In genomic region chr6:85464722-85465150, GRCh38 we compare ENCODE assay signal across 7 cellular contexts. TPM values are rescaled to one million over a fixed set of nuclear protein-coding genes. Genes with fewer than 3 reads are reported as not detected.
DNase-seq lines count a peak whose midpoint lies in the region; ATAC-seq, FAIRE-seq and TF ChIP-seq lines count a peak whose summit lies in the region.

No MANE protein-coding gene starts in this region.

- H3K9ac ChIP-seq in endothelial cell of umbilical vein (replicated peaks; ENCODE audit: extremely low read depth, insufficient read depth, low read length), result peak overlapping the region; percentile 96

- peaks cover 16% of the 10 kb centered on the region for H3K79me2 ChIP-seq in endothelial cell of umbilical vein (ENCODE audit: control insufficient read depth, insufficient read depth, low read length)

- H3K9me1 ChIP-seq in endothelial cell of umbilical vein (replicated peaks; ENCODE audit: control insufficient read depth, extremely low read depth, insufficient read depth, low read length), result no peaks in the 10 kb centered on the region

- peak overlapping the region; percentile 79 for H3K4me2 ChIP-seq in endothelial cell of umbilical vein (ENCODE audit: insufficient read depth, low read length)

- peaks cover 27 to 59% of the 10 kb centered on the region in 2 donors for H3K4me1 Mint-ChIP-seq in stimulated activated naive B cell treated with anti-CD40 and anti-IgM and Interleukin-4, amounts not matched to agents 10 μg/mL and 1 μg/mL and 100 μg/mL, for 72 hours

- H3K36me3 Mint-ChIP-seq in stimulated activated naive B cell treated with anti-CD40 and anti-IgM and Interleukin-4, amounts not matched to agents 10 μg/mL and 1 μg/mL and 100 μg/mL, for 72 hours, result peaks cover 0 to 2% of the 10 kb centered on the region in 2 donors

- H4K20me1 ChIP-seq in endothelial cell of umbilical vein (replicated peaks; ENCODE audit: control insufficient read depth, extremely low read depth, insufficient read depth, low read length), result no peaks in the 10 kb centered on the region

- H3K4me3 Mint-ChIP-seq in stimulated activated naive B cell treated with anti-CD40 and anti-IgM and Interleukin-4, amounts not matched to agents 10 μg/mL and 1 μg/mL and 100 μg/mL, for 72 hours, result no peak overlapping the region

- no peak for TF ChIP-seq POLR2A in endothelial cell of umbilical vein (IDR thresholded peaks at IDR 0.05; ENCODE audit: low read depth, low read length)

- H3K27me3 ChIP-seq in endothelial cell of umbilical vein (ENCODE audit: control insufficient read depth in 2 of 2, insufficient read depth in 2 of 2, low read length in 2 of 2), result no peaks in the 10 kb centered on the region

- no peaks in the 10 kb centered on the region for H3K27me3 Mint-ChIP-seq in stimulated activated naive B cell treated with anti-CD40 and anti-IgM and Interleukin-4, amounts not matched to agents 10 μg/mL and 1 μg/mL and 100 μg/mL, for 72 hours

- DNase-seq in HFF-Myc (ENCODE audit: extremely low read depth, low read depth), result peak; percentile 85
- DNase-seq in SW 1271 (lab: John Stamatoyannopoulos, UW), result peak; percentile 96 to 98
- DNase-seq in endothelial cell of umbilical vein (ENCODE audit: low read depth, low spot score), result peak; percentile 90
- no peak for DNase-seq in stimulated activated naive B cell treated with anti-CD40 and anti-IgM and Interleukin-4, amounts not matched to agents 10 μg/mL and 1 μg/mL and 100 μg/mL, for 72 hours
- no peak for DNase-seq in inferior parietal cortex (ENCODE audit: extremely low spot score)

- no peaks in the 10 kb centered on the region for H3K9me3 ChIP-seq in endothelial cell of umbilical vein (replicated peaks; ENCODE audit: control insufficient read depth, insufficient read depth, low read length)

- no peaks in the 10 kb centered on the region for H3K9me3 Mint-ChIP-seq in stimulated activated naive B cell treated with anti-CD40 and anti-IgM and Interleukin-4, amounts not matched to agents 10 μg/mL and 1 μg/mL and 100 μg/mL, for 72 hours

- dilution Hi-C loops in endothelial cell of umbilical vein (cut with MboI; ENCODE audit: extremely low pct_ligation_motif_present, low sequenced_read_pairs), result loop anchor here (25.0 kb wide), 1 partner anchor 102 kb away; no protein-coding TSS in a partner anchor

- H2AFZ ChIP-seq in endothelial cell of umbilical vein (ENCODE audit: low read depth, low read length), result no peak overlapping the region

- FAIRE-seq in endothelial cell of umbilical vein (lab: Jason Lieb, UNC), result peak; percentile 83

- no peak overlapping the region for H3K27ac Mint-ChIP-seq in stimulated activated naive B cell treated with anti-CD40 and anti-IgM and Interleukin-4, amounts not matched to agents 10 μg/mL and 1 μg/mL and 100 μg/mL, for 72 hours

- POLR2A ChIA-PET in endothelial cell of umbilical vein (lab: Charles Lee), result interaction anchor here (1.0 to 3.0 kb wide), 7 partner anchors 9 to 214 kb away, joined by 3 to 34 read pairs (median 7); partner anchors contain the start of gene NT5E

- CTCF ChIA-PET in endothelial cell of umbilical vein (lab: Charles Lee), result interaction anchor here (0.5 to 22.7 kb wide), 6 partner anchors 14 to 110 kb away, joined by 3 to 541 read pairs (median 18); partner anchors contain the start of gene NT5E

- ATAC-seq in stimulated activated naive B cell treated with anti-CD40 and anti-IgM and Interleukin-4, amounts not matched to agents 10 μg/mL and 1 μg/mL and 100 μg/mL, for 72 hours (replicated peaks), result peak; percentile 26 to 45
- ATAC-seq in HG02938 (IDR thresholded peaks at IDR 0.05; ENCODE audit: unreplicated experiment), result no peak
- ATAC-seq in GM21381 (IDR thresholded peaks at IDR 0.05; ENCODE audit: unreplicated experiment), result no peak

- peaks cover 67% of the 10 kb centered on the region for H3K4me1 ChIP-seq in endothelial cell of umbilical vein (ENCODE audit: control insufficient read depth, extremely low read depth, insufficient read depth, low read length)

- peaks cover 0 to 5% of the 10 kb centered on the region in 2 experiments for H3K36me3 ChIP-seq in endothelial cell of umbilical vein (ENCODE audit: control insufficient read depth in 2 of 2, extremely low read depth in 1 of 2, insufficient read depth in 2 of 2, low read length in 2 of 2)

- H3K4me3 ChIP-seq in HFF-Myc (replicated peaks; ENCODE audit: low read depth, low read length) (no peak overlapping the region; the same call in 1 of the 2 replicates), endothelial cell of umbilical vein (replicated peaks in 1 of 3; ENCODE audit: insufficient read depth in 1 of 3, low read depth in 1 of 3, low read length in 3 of 3) (peak overlapping the region in 1 of 3 experiments; percentile 41)

- intact Hi-C loops in endothelial cell of umbilical vein (cut with micrococcal nuclease), result loop anchor here (1.0 to 10.0 kb wide), 10 partner anchors 14 to 820 kb away; partner anchors contain the start of genes NT5E, SNX14 and TBX18

- no TSS peak for BruUV-seq in endothelial cell of umbilical vein (replicated peaks; lab: Mats Ljungman, UMichigan)

- TF ChIP-seq CTCF in HFF-Myc (IDR thresholded peaks at IDR 0.05; ENCODE audit: low read depth, low read length, missing control alignments), result no peak
- TF ChIP-seq CTCF in endothelial cell of umbilical vein (IDR thresholded peaks at IDR 0.05; ENCODE audit: extremely low read depth in 1 of 2, insufficient read depth in 1 of 2, low read depth in 1 of 2, low read length in 2 of 2), result no peak

- H3K27ac ChIP-seq in endothelial cell of umbilical vein (ENCODE audit: insufficient read depth, low read depth, low read length), result peak overlapping the region; percentile 100

TF ChIP-seq in endothelial cell of umbilical vein, 7 proteins besides CTCF, POLR2A, EP300 and RAD21:
- TF ChIP-seq JUN (IDR thresholded peaks at IDR 0.05; ENCODE audit: borderline replicate concordance, insufficient read depth, insufficient read length, low read depth) (peak; percentile 96), EZH2 (IDR thresholded peaks at IDR 0.05; ENCODE audit: borderline replicate concordance, low read depth, low read length, severe bottlenecking) (no peak), GATA2 (IDR thresholded peaks at IDR 0.05; ENCODE audit: insufficient read depth, insufficient read length, low read depth, low read length) (no peak), POLR2AphosphoS5 (IDR thresholded peaks at IDR 0.05; ENCODE audit: insufficient read depth, low read depth, low read length) (peak; percentile 82), FOS (IDR thresholded peaks at IDR 0.05; ENCODE audit: borderline replicate concordance, insufficient read depth, low read length) (peak; percentile 98), MYC (IDR thresholded peaks at IDR 0.05; ENCODE audit: low read depth, low read length) (peak; percentile 10)

RNA-seq across cellular contexts. Expression of gene NT5E, which starts 14.9 kb away (rescaled TPM):
- total RNA-seq in endothelial cell of umbilical vein, result 48.2 and 115 TPM in 2 replicates
- 59.3 and 110 TPM in 2 replicates for polyA plus RNA-seq in endothelial cell of umbilical vein
- 59.9 and 64.0 TPM in 2 replicates for polyA plus RNA-seq in endothelial cell of umbilical vein (2011; cell fraction: cytosol; rRNA removed)
- polyA plus RNA-seq in endothelial cell of umbilical vein (2011; cell fraction: nucleus; rRNA removed), result 35.1 and 40.4 TPM in 2 replicates
- polyA plus RNA-seq in endothelial cell of umbilical vein (2012), result 47.0 and 83.3 TPM in 2 replicates
- 78.0 and 90.7 TPM in 2 replicates for polyA minus RNA-seq in endothelial cell of umbilical vein
- polyA minus RNA-seq in endothelial cell of umbilical vein (2011; cell fraction: cytosol; rRNA and poly(A)+ RNA removed), result 4.2 TPM
- 41.8 and 43.6 TPM in 2 replicates for polyA minus RNA-seq in endothelial cell of umbilical vein (2011; cell fraction: nucleus; rRNA and poly(A)+ RNA removed)

Comparison
In these comparisons a context has a peak if more than half of its experiments do, and no peak if none do; other contexts are left out.
1. DNase-seq: peak in HFF-Myc (single experiment), SW 1271 (2 of 2) and endothelial cell of umbilical vein (single experiment); none in stimulated activated naive B cell treated with anti-CD40 and anti-IgM and Interleukin-4, amounts not matched to agents 10 μg/mL and 1 μg/mL and 100 μg/mL, for 72 hours (single experiment) and inferior parietal cortex (single experiment).
2. ATAC-seq: peak in stimulated activated naive B cell treated with anti-CD40 and anti-IgM and Interleukin-4, amounts not matched to agents 10 μg/mL and 1 μg/mL and 100 μg/mL, for 72 hours (2 of 2); none in HG02938 (single experiment) and GM21381 (single experiment).